ENCODE assay signal across 1 cellular context in genomic region chr1:230143534-230143933, GRCh38.
TF ChIP-seq lines count a peak whose summit lies in the region.

No MANE protein-coding gene starts in this region.

TF ChIP-seq in SK-N-SH, 30 proteins besides CTCF, POLR2A, EP300 and RAD21 (continued from another document):
- no peak for TF ChIP-seq FOSL2 (IDR thresholded peaks at IDR 0.05; ENCODE audit: borderline replicate concordance, low read depth)
